Comparison of ENCODE assay signal across 18 cellular contexts in the genomic region with DNA sequence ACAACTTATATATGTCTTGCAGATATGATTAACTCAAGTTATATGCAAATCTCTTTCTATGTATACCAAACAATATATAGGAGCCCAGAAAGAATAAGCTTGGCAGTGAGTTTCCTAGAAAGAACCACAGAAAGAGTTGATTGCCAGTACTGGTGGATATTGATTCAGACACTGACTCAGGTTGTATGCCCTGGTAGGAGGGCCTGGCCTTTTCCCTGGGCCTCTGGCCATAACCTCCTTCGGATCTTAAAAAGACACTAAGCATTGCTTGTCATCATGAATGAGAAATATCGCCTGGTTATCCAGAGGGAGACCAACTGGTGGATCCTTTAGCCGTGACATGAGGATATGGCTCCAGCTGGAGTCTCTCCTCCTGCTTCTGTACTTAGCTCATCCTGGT.
DNase-seq lines count a peak whose midpoint lies in the region; ATAC-seq and TF ChIP-seq lines count a peak whose summit lies in the region.
"Had no signal": no experiment of that assay in that cellular context is flagged by ENCODE, and none has a peak within 500 bp of the region (broad histone marks: within the 10 kb centered on the region; RNA-seq: fewer than 3 reads in every experiment).

No MANE protein-coding gene starts in this region.

- in situ Hi-C loops in GM23248 (cut with MboI), result no loop called here

- H3K27ac ChIP-seq in GM23248 (no peak overlapping the region), iPS-20b (ENCODE audit: low read length) (no peak overlapping the region), Peyer's patch (no peak overlapping the region)
- H3K27ac ChIP-seq: BLaER1 treated with 17β-estradiol and CSF1 and Interleukin-3, amounts not matched to agents 10 nM and 100 nM; HL-60 had no signal

- H3K9ac ChIP-seq in GM23248 (no peak overlapping the region), iPS-20b (ENCODE audit: low read depth, low read length) (peak overlapping the region; percentile 22; the same call in 1 of the 2 replicates)
- H3K9ac ChIP-seq: BLaER1 treated with 17β-estradiol and CSF1 and Interleukin-3, amounts not matched to agents 10 nM and 100 nM had no signal

- peaks cover 10% of the 10 kb centered on the region for H3K4me1 ChIP-seq in GM23248 (ENCODE audit: insufficient read depth)
- H3K4me1 ChIP-seq in iPS-20b (ENCODE audit: insufficient read depth, low read length), result peaks cover 18% of the 10 kb centered on the region
- H3K4me1 ChIP-seq in neuron (ENCODE audit: insufficient read depth, low read length), result peaks cover 17% of the 10 kb centered on the region
- no peaks in the 10 kb centered on the region for H3K4me1 ChIP-seq in Peyer's patch

- no peak overlapping the region for H3K4me2 ChIP-seq in GM23248 (ENCODE audit: unreplicated experiment)
- H3K4me2 ChIP-seq: BLaER1 treated with 17β-estradiol and CSF1 and Interleukin-3, amounts not matched to agents 10 nM and 100 nM had no signal

- no peak for ATAC-seq in HG03342 (IDR thresholded peaks at IDR 0.05; ENCODE audit: unreplicated experiment)

- DNase-seq in GM23248 (peak; percentile 51), astrocyte of the hippocampus (ENCODE audit: low read depth, low spot score) (peak; percentile 17), retina (no peak), DMS53 (lab: John Stamatoyannopoulos, UW) (no peak), Peyer's patch (no peak)
- DNase-seq: 8988T, EL, HFFc6, MM.1S, NCI-H1930, NCI-H2171 treated with DMSO at 0.1 percent for 48 hours, NCI-H510A, NCI-H82 had no signal

- H3K4me3 ChIP-seq in GM23248, result no peak overlapping the region
- H3K4me3 ChIP-seq in iPS-20b (ENCODE audit: low read length), result peak overlapping the region; percentile 36; the same call in 1 of the 2 replicates
- peak overlapping the region; percentile 8 for H3K4me3 ChIP-seq in neuron (ENCODE audit: low read length)
- no peak overlapping the region for H3K4me3 ChIP-seq in Peyer's patch
- H3K4me3 ChIP-seq: BLaER1 treated with 17β-estradiol and CSF1 and Interleukin-3, amounts not matched to agents 10 nM and 100 nM had no signal

- H3K9me3 ChIP-seq in GM23248 (ENCODE audit: low read depth) (no peaks in the 10 kb centered on the region), iPS-20b (ENCODE audit: insufficient read depth, low read depth, low read length) (no peaks in the 10 kb centered on the region), neuron (ENCODE audit: low read length) (no peaks in the 10 kb centered on the region), Peyer's patch (no peaks in the 10 kb centered on the region)

- no peak for TF ChIP-seq POLR2A in Peyer's patch (IDR thresholded peaks at IDR 0.05)

- no peaks in the 10 kb centered on the region for H3F3A ChIP-seq in GM23248 (ENCODE audit: insufficient read depth)

- H3K36me3 ChIP-seq in GM23248 (ENCODE audit: low read depth) (no peaks in the 10 kb centered on the region), iPS-20b (ENCODE audit: insufficient read depth, low read depth, low read length) (no peaks in the 10 kb centered on the region), neuron (ENCODE audit: insufficient read depth, low read length) (no peaks in the 10 kb centered on the region), Peyer's patch (no peaks in the 10 kb centered on the region)
- H3K36me3 ChIP-seq: BLaER1 treated with 17β-estradiol and CSF1 and Interleukin-3, amounts not matched to agents 10 nM and 100 nM had no signal

- no peaks in the 10 kb centered on the region for H3K79me2 ChIP-seq in GM23248 (ENCODE audit: insufficient read depth)

- no peak overlapping the region for H2AFZ ChIP-seq in GM23248
- H2AFZ ChIP-seq in neuron (ENCODE audit: low read depth, low read length), result no peak overlapping the region

- H3K9me2 ChIP-seq in GM23248 (ENCODE audit: insufficient read depth), result no peaks in the 10 kb centered on the region

- 41 to 47% methylated on average over 3 of the region's 3 CpGs for WGBS in GM23248 (ENCODE audit: low coverage in 1 of 2, low lambda C conversion rate in 2 of 2, missing lambda C conversion rate in 2 of 2), 2 experiments

- H3K27me3 ChIP-seq in GM23248 (replicated peaks; ENCODE audit: insufficient read depth) (no peaks in the 10 kb centered on the region), iPS-20b (ENCODE audit: insufficient read depth, low read length) (peaks cover 79% of the 10 kb centered on the region), neuron (ENCODE audit: insufficient read depth, low read length) (no peaks in the 10 kb centered on the region), Peyer's patch (no peaks in the 10 kb centered on the region)
- H3K27me3 ChIP-seq: BLaER1 treated with 17β-estradiol and CSF1 and Interleukin-3, amounts not matched to agents 10 nM and 100 nM had no signal

- TF ChIP-seq CTCF in Peyer's patch (IDR thresholded peaks at IDR 0.05), result no peak

- H4K20me1 ChIP-seq in GM23248 (ENCODE audit: insufficient read depth), result no peaks in the 10 kb centered on the region
- H4K20me1 ChIP-seq: BLaER1 treated with 17β-estradiol and CSF1 and Interleukin-3, amounts not matched to agents 10 nM and 100 nM had no signal

Comparison
In these comparisons a context has a peak if more than half of its experiments do, and no peak if none do; other contexts are left out.
1. DNase-seq: peak in GM23248 (single experiment) and astrocyte of the hippocampus (single experiment); none in retina (single experiment), DMS53 (single experiment) and Peyer's patch (0 of 3).
2. H3K4me3 ChIP-seq: peak in iPS-20b (single experiment) and neuron (single experiment); none in GM23248 (single experiment) and Peyer's patch (0 of 4).